ENCODE assay signal across 8 cellular contexts in the genomic region with DNA sequence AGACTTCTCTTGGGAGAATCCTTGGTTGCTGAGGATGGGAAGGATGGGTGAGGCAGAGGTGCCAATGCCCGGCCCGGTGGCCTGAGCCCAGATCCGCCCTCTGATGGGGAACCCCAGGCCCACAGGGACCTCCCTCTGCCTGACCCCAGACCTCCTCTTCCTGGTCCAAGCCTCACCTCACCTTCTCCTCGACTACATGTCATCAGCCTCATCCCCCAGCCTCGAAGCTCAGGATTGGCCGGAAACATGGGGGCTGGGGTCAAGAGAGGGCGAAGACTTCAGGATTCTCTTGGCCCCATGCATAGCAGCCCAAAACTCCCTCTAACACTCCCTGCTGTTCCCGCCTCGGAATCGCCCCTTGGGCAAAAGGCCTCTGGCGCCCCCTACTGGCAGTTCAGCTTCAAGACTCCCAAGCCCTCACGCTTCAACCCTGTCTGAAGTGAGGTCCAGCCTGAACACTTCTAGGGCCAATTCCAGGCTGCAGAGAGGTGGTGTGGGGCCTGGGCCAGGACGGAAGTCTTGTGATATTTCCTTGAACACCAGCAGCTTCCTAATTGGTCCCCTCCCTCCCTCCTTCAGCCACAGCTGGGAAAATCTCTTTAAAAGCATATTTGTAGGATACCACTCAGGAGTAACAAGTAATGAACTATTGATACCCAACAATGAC. TPM values are rescaled to one million over a fixed set of nuclear protein-coding genes. Genes with fewer than 3 reads are reported as not detected.
DNase-seq lines count a peak whose midpoint lies in the region; ATAC-seq lines count a peak whose summit lies in the region.

No MANE protein-coding gene starts in this region.

- peaks cover 14% of the 10 kb centered on the region for H3K4me1 Mint-ChIP-seq in activated CD4-positive, alpha-beta T cell treated with anti-CD3 and anti-CD28 coated beads for 36 hours
- peaks cover 15% of the 10 kb centered on the region for H3K4me1 Mint-ChIP-seq in central memory CD8-positive, alpha-beta T cell

- intact Hi-C loops in activated CD4-positive, alpha-beta T cell treated with anti-CD3 and anti-CD28 coated beads for 36 hours (cut with DNase I, micrococcal nuclease) = loop anchor here (1.0 to 5.0 kb wide), 8 partner anchors 67 to 250 kb away; partner anchors contain the start of genes ACBD4 (in 1 of the 2), MAP3K14 (in 1 of the 2) and SPATA32 (in 1 of the 2)
- intact Hi-C loops in left colon (cut with DNase I, micrococcal nuclease) = loop anchor here (2.0 to 10.0 kb wide), 5 partner anchors 51 to 171 kb away; no protein-coding TSS in a partner anchor

- POLR2A ChIA-PET in activated CD4-positive, alpha-beta T cell treated with anti-CD3 and anti-CD28 coated beads for 36 hours (lab: Charles Lee) = interaction anchor here (0.6 kb wide), 1 partner anchor 170 kb away, joined by 3 read pairs; no protein-coding TSS in a partner anchor

- ATAC-seq in HG02870 (IDR thresholded peaks at IDR 0.05; ENCODE audit: unreplicated experiment) (peak; percentile 50), left colon (peak; percentile 91), HG03469 (IDR thresholded peaks at IDR 0.05; ENCODE audit: unreplicated experiment) (no peak)
- peak; percentile 96 for ATAC-seq in activated CD4-positive, alpha-beta T cell treated with anti-CD3 and anti-CD28 coated beads for 36 hours
- ATAC-seq in central memory CD8-positive, alpha-beta T cell (replicated peaks; ENCODE audit: extremely low read depth, poor library complexity, severe bottlenecking) = peak; percentile 73

- peak overlapping the region; percentile 71 for H3K27ac Mint-ChIP-seq in activated CD4-positive, alpha-beta T cell treated with anti-CD3 and anti-CD28 coated beads for 36 hours
- no peak overlapping the region for H3K27ac Mint-ChIP-seq in central memory CD8-positive, alpha-beta T cell (ENCODE audit: low read depth)

- DNase-seq in CMK (ENCODE audit: low read depth) (peak; percentile 73), NCI-H510A (lab: John Stamatoyannopoulos, UW) (peak; percentile 61), left colon (peak; percentile 78 to 93)
- peak; percentile 96 for DNase-seq in activated CD4-positive, alpha-beta T cell treated with anti-CD3 and anti-CD28 coated beads for 36 hours
- DNase-seq in central memory CD8-positive, alpha-beta T cell (ENCODE audit: low spot score in 2 of 2) = peak; percentile 77 to 91
- DNase-seq in stimulated activated CD4-positive, alpha-beta T cell treated with anti-CD3 and anti-CD28 coated beads, Interleukin-4, amount 100 ng/mL, for 1 hour = peak; percentile 93

- H3K9me3 Mint-ChIP-seq in activated CD4-positive, alpha-beta T cell treated with anti-CD3 and anti-CD28 coated beads for 36 hours (ENCODE audit: low read depth) = no peaks in the 10 kb centered on the region
- H3K9me3 Mint-ChIP-seq in central memory CD8-positive, alpha-beta T cell = no peaks in the 10 kb centered on the region

- no peak overlapping the region for H3K4me3 Mint-ChIP-seq in activated CD4-positive, alpha-beta T cell treated with anti-CD3 and anti-CD28 coated beads for 36 hours
- no peak overlapping the region for H3K4me3 Mint-ChIP-seq in central memory CD8-positive, alpha-beta T cell

- H3K36me3 Mint-ChIP-seq in activated CD4-positive, alpha-beta T cell treated with anti-CD3 and anti-CD28 coated beads for 36 hours (ENCODE audit: low read depth) = no peaks in the 10 kb centered on the region
- H3K36me3 Mint-ChIP-seq in central memory CD8-positive, alpha-beta T cell (ENCODE audit: insufficient read depth) = no peaks in the 10 kb centered on the region

- CTCF ChIA-PET in activated CD4-positive, alpha-beta T cell treated with anti-CD3 and anti-CD28 coated beads for 36 hours (lab: Charles Lee) = interaction anchor here (0.5 to 10.9 kb wide), 29 partner anchors 9 to 810 kb away, joined by 3 to 167 read pairs (median 4); partner anchors contain the start of genes ACBD4 and MAP3K14

- H3K27me3 Mint-ChIP-seq in activated CD4-positive, alpha-beta T cell treated with anti-CD3 and anti-CD28 coated beads for 36 hours = peaks cover 4% of the 10 kb centered on the region
- H3K27me3 Mint-ChIP-seq in central memory CD8-positive, alpha-beta T cell = peaks cover 29% of the 10 kb centered on the region

RNA-seq across cellular contexts. Expression of gene ARHGAP27, which starts 47.2 kb away (rescaled TPM):
- total RNA-seq in activated CD4-positive, alpha-beta T cell treated with anti-CD3 and anti-CD28 coated beads for 36 hours = 10 to 100 TPM; 43.2 to 43.5 TPM
- 100 to 1,000 TPM; 146 to 165 TPM for total RNA-seq in left colon
